ENCODE assay signal across 1 cellular context in the genomic region with DNA sequence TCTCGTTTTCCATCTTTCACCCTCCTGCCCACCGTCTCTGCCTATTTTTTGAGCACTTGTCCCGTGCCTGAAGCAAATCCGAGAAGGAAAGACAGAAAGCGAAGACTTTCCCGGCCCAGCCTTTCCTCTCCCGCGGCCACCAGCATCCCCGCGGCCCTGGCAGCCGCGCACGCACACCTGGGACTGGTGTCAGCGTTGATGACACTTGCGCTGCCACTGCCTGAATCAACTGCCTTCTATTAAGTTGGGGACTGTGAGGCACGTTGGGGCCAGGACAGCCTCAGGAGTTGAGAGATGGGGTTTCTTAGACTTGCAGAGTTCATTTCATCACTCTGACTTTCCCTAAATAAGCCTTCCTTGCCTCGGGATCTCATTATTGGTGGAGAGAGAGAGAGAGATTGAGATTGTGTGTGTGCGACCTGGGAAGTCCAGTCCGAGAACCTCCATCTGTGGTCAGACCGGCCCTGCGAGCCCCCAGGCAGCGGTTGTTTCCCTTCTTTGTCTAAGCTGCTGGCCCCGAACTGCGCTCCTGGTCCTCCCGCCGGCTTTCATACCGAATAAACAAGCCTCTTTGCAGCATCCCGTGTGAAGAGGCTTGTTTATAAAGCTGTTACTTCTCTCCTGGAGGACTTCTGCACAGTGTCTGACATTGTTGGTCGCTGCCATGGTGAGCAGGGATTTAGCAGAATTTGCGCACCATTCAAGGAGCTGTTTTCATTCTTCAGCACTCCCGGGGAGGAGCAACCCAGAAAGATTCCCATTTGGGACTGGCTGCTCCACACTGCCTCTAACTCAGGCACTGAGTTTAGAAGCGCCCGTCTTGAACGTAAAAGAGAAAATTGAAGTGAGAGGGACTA.
A peak's percentile ranks its signal among the peaks of the same experiment; 100 is the strongest.
TF ChIP-seq lines count a peak whose summit lies in the region.

No MANE protein-coding gene starts in this region.

TF ChIP-seq in GM23338, 12 proteins besides CTCF, POLR2A, EP300 and RAD21:
- TF ChIP-seq ZNF462 (CRISPR knock-in tag; IDR thresholded peaks at IDR 0.05) (no peak), EZH2 (IDR thresholded peaks at IDR 0.05; ENCODE audit: low read depth, unreplicated experiment) (peak; percentile 68)
TF ChIP-seq in GM23338: peak in this region for 1.
